ENCODE assay signal across 16 cellular contexts in the genomic region with DNA sequence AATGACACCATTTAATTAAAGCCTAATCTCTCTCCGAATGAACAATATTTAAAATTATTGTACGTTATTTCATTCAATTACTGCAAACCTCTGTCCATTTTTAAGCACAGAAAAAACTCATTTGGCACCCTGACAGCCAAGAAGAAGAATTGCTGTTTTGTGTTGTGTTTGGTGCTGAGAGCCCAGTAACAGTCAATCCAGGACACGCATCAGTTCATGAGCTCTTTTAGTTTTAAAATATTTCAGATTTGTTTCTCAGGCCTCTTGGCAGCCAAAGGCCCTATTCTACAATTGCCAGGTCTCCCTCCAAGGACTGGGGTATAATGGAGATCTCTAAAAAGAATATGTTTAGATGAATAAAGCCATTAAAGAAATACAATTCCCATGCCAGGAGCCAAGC.
DNase-seq lines count a peak whose midpoint lies in the region; ATAC-seq and TF ChIP-seq lines count a peak whose summit lies in the region.
"Had no signal": no experiment of that assay in that cellular context is flagged by ENCODE, and none has a peak within 500 bp of the region (broad histone marks: within the 10 kb centered on the region; RNA-seq: fewer than 3 reads in every experiment).

No MANE protein-coding gene starts in this region.

- no peaks in the 10 kb centered on the region for H3K36me3 Mint-ChIP-seq in brain
- H3K36me3 Mint-ChIP-seq: CD4-positive, alpha-beta memory T cell had no signal

- peaks cover 53% of the 10 kb centered on the region for H3K4me1 Mint-ChIP-seq in brain
- H3K4me1 Mint-ChIP-seq: CD4-positive, alpha-beta memory T cell had no signal

- H3K27me3 Mint-ChIP-seq in brain: peaks cover 7% of the 10 kb centered on the region

- TF ChIP-seq CTCF in brain (conservative IDR thresholded peaks at IDR 0.05): no peak

- peak overlapping the region in 1 of 5 experiments; percentile 57 for H3K4me3 Mint-ChIP-seq in brain
- H3K4me3 Mint-ChIP-seq: CD4-positive, alpha-beta memory T cell had no signal

- intact Hi-C loops in sciatic nerve (cut with DNase I): no loop called here

- ATAC-seq in sciatic nerve (peak; percentile 53), GM19023 (IDR thresholded peaks at IDR 0.05; ENCODE audit: unreplicated experiment) (no peak), HG02870 (IDR thresholded peaks at IDR 0.05; ENCODE audit: unreplicated experiment) (no peak)

- H3K9me3 Mint-ChIP-seq in brain: peaks cover 13 to 31% (median 16%) of the 10 kb centered on the region in 5 experiments

- DNase-seq in NCI-H446 treated with DMSO at 0.1 percent for 48 hours (lab: John Stamatoyannopoulos, UW): peak; percentile 4
- DNase-seq in NCI-H446 (lab: John Stamatoyannopoulos, UW): no peak
- peak; percentile 38 for DNase-seq in inferior parietal cortex (ENCODE audit: extremely low spot score)
- DNase-seq in sciatic nerve (ENCODE audit: low spot score): no peak
- DNase-seq in NCI-H146 treated with DMSO at 0.1 percent for 48 hours (lab: John Stamatoyannopoulos, UW; ENCODE audit: unreplicated experiment): no peak
- DNase-seq: ACHN; CD4-positive, alpha-beta memory T cell; GOT3; HCEC 1CT; NCI-H226; NCI-H524 treated with DMSO at 0.1 percent for 48 hours; NCI-H82; OCI-M1 had no signal

- peak overlapping the region in 3 of 5 experiments; percentile 29 to 54 (median 34) for H3K27ac Mint-ChIP-seq in brain
- H3K27ac Mint-ChIP-seq: CD4-positive, alpha-beta memory T cell had no signal

Comparison
In these comparisons a context has a peak if more than half of its experiments do, and no peak if none do; other contexts are left out.
1. DNase-seq: peak in NCI-H446 treated with DMSO at 0.1 percent for 48 hours (single experiment) and inferior parietal cortex (single experiment); none in NCI-H446 (0 of 2), sciatic nerve (single experiment) and NCI-H146 treated with DMSO at 0.1 percent for 48 hours (single experiment).